25 cellular contexts compared by ENCODE assay signal in the genomic region with DNA sequence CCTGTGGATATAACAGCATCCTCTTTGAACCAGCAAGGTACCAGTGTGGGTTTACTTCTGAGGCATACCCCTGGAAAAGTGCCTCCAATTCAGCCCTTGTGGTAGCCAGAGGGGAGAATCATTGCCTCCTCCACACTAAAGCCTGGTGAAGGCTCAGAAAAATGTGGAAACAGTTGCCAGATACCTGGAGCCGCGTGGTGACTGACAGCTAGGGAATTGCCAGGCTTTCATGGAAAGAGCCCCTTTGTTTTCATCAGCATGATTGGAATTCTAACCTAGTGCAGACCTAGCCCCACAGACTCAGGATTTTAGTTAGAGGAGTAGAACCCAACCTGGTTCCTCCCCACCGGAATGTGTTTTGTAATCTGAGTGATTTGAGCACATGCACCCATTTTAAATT.
"Had no signal": no experiment of that assay in that cellular context is flagged by ENCODE, and none has a peak within 500 bp of the region (broad histone marks: within the 10 kb centered on the region; RNA-seq: fewer than 3 reads in every experiment).

No MANE protein-coding gene starts in this region.

- H3K36me3 ChIP-seq: brain microvascular endothelial cell, heart right ventricle, left ventricle myocardium inferior, transverse colon, uterus had no signal

- H3K27me3 ChIP-seq: brain microvascular endothelial cell, heart right ventricle, transverse colon, uterus had no signal

- H3K4me1 ChIP-seq: uterus had no signal

- ATAC-seq: activated CD8-positive, alpha-beta memory T cell treated with anti-CD3 and anti-CD28 coated beads, Interleukin-2, amount 10 ng/mL, durations not matched to agents 7 days and 5 days; activated CD8-positive, alpha-beta T cell treated with anti-CD3 and anti-CD28 coated beads for 36 hours; activated naive CD8-positive, alpha-beta T cell treated with anti-CD3 and anti-CD28 coated beads, Interleukin-2, amount 50 U/mL, for 24 hours; heart right ventricle; mucosa of descending colon; stimulated activated naive B cell treated with anti-CD40 and anti-IgM and Interleukin-4, amounts not matched to agents 10 μg/mL and 1 μg/mL and 100 μg/mL, for 72 hours had no signal

- H3K9me3 ChIP-seq: heart right ventricle, left ventricle myocardium inferior, mucosa of descending colon, transverse colon, uterus had no signal

- H3K27ac ChIP-seq: brain microvascular endothelial cell, epithelial cell of prostate, heart right ventricle, left ventricle myocardium inferior, transverse colon, uterus, VCaP had no signal

- DNase-seq: activated CD4-positive, alpha-beta T cell treated with anti-CD3 and anti-CD28 coated beads, Interleukin-2, amount 10 ng/mL, durations not matched to agents 7 days and 5 days; activated CD4-positive, CD25-positive, alpha-beta regulatory T cell treated with anti-CD3 and anti-CD28 coated beads, Interleukin-2, amount 50 U/mL, for 72 hours; activated CD8-positive, alpha-beta memory T cell treated with anti-CD3 and anti-CD28 coated beads, Interleukin-2, amount 10 ng/mL, durations not matched to agents 7 days and 5 days; activated CD8-positive, alpha-beta T cell treated with anti-CD3 and anti-CD28 coated beads for 36 hours; activated effector memory CD4-positive, alpha-beta T cell treated with anti-CD3 and anti-CD28 coated beads, Interleukin-2, amount 50 U/mL, for 16 hours; activated naive CD4-positive, alpha-beta T cell treated with anti-CD3 and anti-CD28 coated beads, Interleukin-2, amount 50 U/mL, for 16 hours; activated naive CD8-positive, alpha-beta T cell treated with anti-CD3 and anti-CD28 coated beads, Interleukin-2, amount 50 U/mL, for 24 hours; activated T-cell treated with anti-CD3 and anti-CD28 coated beads for 4 hours; aorta; brain microvascular endothelial cell; central memory CD4-positive, alpha-beta T cell; heart right ventricle; left ventricle myocardium inferior; mammary epithelial cell; mucosa of descending colon; nephron progenitor cell; occipital lobe; retina; stimulated activated CD4-positive, alpha-beta T cell treated with anti-CD3 and anti-CD28 coated beads, Interleukin-2, amount 100 ng/mL, for 48 hours; stimulated activated CD8-positive, alpha-beta memory T cell treated with anti-CD3 and anti-CD28 coated beads, Interleukin-4, amount 100 ng/mL, for 48 hours; stimulated activated naive B cell treated with anti-CD40 and anti-IgM and Interleukin-4, amounts not matched to agents 10 μg/mL and 1 μg/mL and 100 μg/mL, for 72 hours; transverse colon; uterus had no signal

- H3K4me3 ChIP-seq: heart right ventricle, left ventricle myocardium inferior, mucosa of descending colon, transverse colon, uterus had no signal
